ENCODE assay signal across 18 cellular contexts in the genomic region with DNA sequence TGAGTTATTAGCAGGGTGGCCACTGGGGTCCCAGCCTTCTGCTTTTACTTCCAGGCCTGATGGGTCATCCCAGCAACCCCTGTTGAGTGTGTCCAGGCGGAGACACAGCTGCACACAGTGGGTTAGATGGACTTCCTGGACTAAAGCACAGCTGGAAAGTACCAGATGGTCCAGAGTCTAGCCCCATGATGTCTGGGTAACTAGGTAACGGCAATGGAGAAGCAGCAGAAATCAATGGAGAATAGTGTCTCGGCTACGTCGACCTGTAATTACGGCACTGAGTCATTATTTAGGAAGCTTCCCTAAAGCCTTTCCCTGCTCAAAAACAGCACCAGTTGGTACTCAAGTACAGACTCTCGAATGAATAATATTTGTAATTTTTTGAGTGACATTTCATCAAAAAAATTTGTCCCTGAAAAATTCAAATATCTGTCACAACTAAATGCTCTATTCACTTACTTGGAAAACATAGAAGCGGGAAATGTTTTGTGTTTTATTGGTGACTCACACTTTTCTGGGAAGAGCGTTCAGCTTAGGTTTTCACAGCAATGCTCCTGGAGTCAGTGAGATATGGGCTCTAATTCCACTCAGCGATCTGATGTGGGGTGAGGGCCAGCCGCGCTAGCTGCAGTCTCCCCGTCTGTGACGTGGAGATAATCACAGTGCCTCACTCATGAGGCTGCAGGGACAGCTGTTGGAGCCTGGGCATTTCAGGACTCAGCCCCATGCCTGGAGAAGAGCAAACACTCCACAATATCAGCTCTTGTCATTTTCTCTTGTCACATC. TPM values are rescaled to one million over a fixed set of nuclear protein-coding genes. Genes with fewer than 3 reads are reported as not detected.
DNase-seq lines count a peak whose midpoint lies in the region; ATAC-seq, FAIRE-seq and TF ChIP-seq lines count a peak whose summit lies in the region.
"Had no signal": no experiment of that assay in that cellular context is flagged by ENCODE, and none has a peak within 500 bp of the region (broad histone marks: within the 10 kb centered on the region; RNA-seq: fewer than 3 reads in every experiment).

No MANE protein-coding gene starts in this region.

- H4K8ac ChIP-seq in IMR-90 (ENCODE audit: low read depth in 2 of 2, low read length in 2 of 2) (no peak overlapping the region), trophoblast cell (ENCODE audit: low read depth, low read length) (no peak overlapping the region)

- no peak overlapping the region for H2BK12ac ChIP-seq in trophoblast cell (ENCODE audit: low read length)

- H2AK9ac ChIP-seq in IMR-90 (replicated peaks; ENCODE audit: low read depth, low read length, poor library complexity): peak overlapping the region; percentile 25

- H4K20me1 ChIP-seq in IMR-90 (ENCODE audit: insufficient read depth, low read length) (no peaks in the 10 kb centered on the region), K562 (replicated peaks; ENCODE audit: control insufficient read depth, insufficient read depth, low read length) (no peaks in the 10 kb centered on the region)
- H4K20me1 ChIP-seq: BLaER1 had no signal

- H3K18ac ChIP-seq in IMR-90 (ENCODE audit: low read depth, low read length) (no peak overlapping the region), trophoblast cell (ENCODE audit: low read length) (no peak overlapping the region)

- no peak overlapping the region for H3K9ac ChIP-seq in IMR-90 (ENCODE audit: low read depth, low read length)
- H3K9ac ChIP-seq in K562 (ENCODE audit: insufficient read depth in 1 of 2, low read depth in 2 of 2, low read length in 2 of 2): no peak overlapping the region
- H3K9ac ChIP-seq in trophoblast cell (ENCODE audit: low read length): no peak overlapping the region
- H3K9ac ChIP-seq: BLaER1 had no signal

- DNase-seq in IMR-90 (peak; percentile 59), NCI-H345 (lab: John Stamatoyannopoulos, UW) (peak; percentile 65), K562 (ENCODE audit: extremely low read depth in 1 of 4, low spot score in 3 of 4) (peak; percentile 30 to 78 (median 56)), trophoblast cell (peak; percentile 59 to 66), NCI-H2196 treated with DMSO at 0.1 percent for 48 hours (lab: John Stamatoyannopoulos, UW; ENCODE audit: unreplicated experiment) (no peak)
- DNase-seq: activated CD8-positive, alpha-beta T cell treated with anti-CD3 and anti-CD28 coated beads for 36 hours; amygdala; DMS53; H7; naive thymus-derived CD4-positive, alpha-beta T cell; NCI-H1436 treated with DMSO at 0.1 percent for 48 hours; psoas muscle; SIG-M5 had no signal

- no peak overlapping the region for H3K4me2 ChIP-seq in IMR-90 (ENCODE audit: low read depth, low read length)
- peak overlapping the region; percentile 26 for H3K4me2 ChIP-seq in K562 (ENCODE audit: insufficient read depth, low read length)
- no peak overlapping the region for H3K4me2 ChIP-seq in trophoblast cell (ENCODE audit: low read length)
- H3K4me2 ChIP-seq: BLaER1 had no signal

- H4K12ac ChIP-seq in trophoblast cell (ENCODE audit: low read depth, low read length): no peak overlapping the region

- H3K4me3 ChIP-seq in IMR-90 (ENCODE audit: insufficient read depth, low read depth, low read length) (no peak overlapping the region), K562 (no peak overlapping the region), trophoblast cell (ENCODE audit: low read depth, low read length) (no peak overlapping the region)
- H3K4me3 ChIP-seq: BLaER1, coronary artery, psoas muscle, vagina had no signal

- peaks cover 16% of the 10 kb centered on the region for H3K27me3 ChIP-seq in IMR-90 (ENCODE audit: control insufficient read depth, insufficient read depth, low read length)
- H3K27me3 ChIP-seq in K562 (ENCODE audit: control insufficient read depth in 2 of 2, insufficient read depth in 2 of 2, low read length in 2 of 2): no peaks in the 10 kb centered on the region; a peak in 2 of 5 replicates
- no peaks in the 10 kb centered on the region for H3K27me3 ChIP-seq in trophoblast cell (ENCODE audit: insufficient read depth, low read length)
- H3K27me3 ChIP-seq: BLaER1, vagina had no signal

- TF ChIP-seq RAD21 in IMR-90 (IDR thresholded peaks at IDR 0.05; ENCODE audit: low read length) (no peak), K562 (CRISPR knock-in tag; conservative IDR thresholded peaks at IDR 0.05 in 1 of 2, IDR thresholded peaks at IDR 0.05 in 1 of 2) (no peak)

- H4K91ac ChIP-seq in IMR-90 (ENCODE audit: insufficient read depth, low read depth, low read length) (no peak overlapping the region), trophoblast cell (ENCODE audit: low read depth, low read length) (no peak overlapping the region)

- H3K4ac ChIP-seq in IMR-90 (ENCODE audit: low read depth, low read length) (no peak overlapping the region), trophoblast cell (ENCODE audit: low read depth, low read length) (no peak overlapping the region)

- dilution Hi-C loops in IMR-90 (cut with HindIII; ENCODE audit: low sequenced_read_pairs, unreplicated experiment): loop anchor here (25.0 kb wide), 1 partner anchor 176 kb away; no protein-coding TSS in a partner anchor

- 47% methylated on average over 6 of the region's 14 CpGs; no CpG with 5 or more reads in 1 of the 2 experiments for WGBS in IMR-90 (ENCODE audit: extremely low coverage in 2 of 2, insufficient read length in 1 of 2), 2 experiments
- 6% methylated on average over 14 of the region's 14 CpGs for WGBS in K562 (ENCODE audit: insufficient coverage, low coverage, missing lambda C conversion rate)
- WGBS in trophoblast cell (ENCODE audit: extremely low coverage, insufficient coverage, insufficient read length): no CpG with 5 or more reads among the region's 14 CpGs

- no peak overlapping the region; the same call in 2 of the 3 replicates for H2BK15ac ChIP-seq in IMR-90 (ENCODE audit: low read depth, low read length)

- H3K79me2 ChIP-seq in K562 (ENCODE audit: control insufficient read depth, insufficient read depth, low read length): no peaks in the 10 kb centered on the region
- H3K79me2 ChIP-seq in trophoblast cell (ENCODE audit: control insufficient read depth, insufficient read depth, low read length, poor library complexity): no peaks in the 10 kb centered on the region

- H3K36me3 ChIP-seq in IMR-90 (ENCODE audit: control insufficient read depth, insufficient read depth, low read length): no peaks in the 10 kb centered on the region
- H3K36me3 ChIP-seq in K562 (ENCODE audit: control insufficient read depth, insufficient read depth, low read length): no peaks in the 10 kb centered on the region
- no peaks in the 10 kb centered on the region for H3K36me3 ChIP-seq in trophoblast cell (ENCODE audit: control insufficient read depth in 1 of 2, insufficient read depth in 2 of 2, low read length in 2 of 2)
- H3K36me3 ChIP-seq: BLaER1, vagina had no signal

- 0 out of 2 replicates have a peak overlapping the region, but pooled peaks have one; percentile 24 for H2BK20ac ChIP-seq in IMR-90 (ENCODE audit: low read depth, low read length)

- H2BK120ac ChIP-seq in IMR-90 (ENCODE audit: low read depth, low read length): no peak overlapping the region
- H2BK120ac ChIP-seq in trophoblast cell (ENCODE audit: insufficient read depth, low read length, poor library complexity): no peak overlapping the region

- H3K9me3 ChIP-seq in IMR-90 (ENCODE audit: control insufficient read depth, insufficient read depth, low read length): no peaks in the 10 kb centered on the region
- H3K9me3 ChIP-seq in K562 (replicated peaks; ENCODE audit: control insufficient read depth, insufficient read depth, low read depth, low read length): no peaks in the 10 kb centered on the region
- peaks cover 9% of the 10 kb centered on the region for H3K9me3 ChIP-seq in trophoblast cell (ENCODE audit: insufficient read depth, low read depth, low read length)
- H3K9me3 ChIP-seq: BLaER1, psoas muscle, vagina had no signal

- H4K5ac ChIP-seq in IMR-90 (ENCODE audit: low read depth, low read length): no peak overlapping the region

- intact Hi-C loops in IMR-90 (cut with micrococcal nuclease): no loop called here
- intact Hi-C loops in K562 (cut with micrococcal nuclease): no loop called here

- peak; percentile 70; the same call in 1 of the 2 replicates for TF ChIP-seq EP300 in K562 (IDR thresholded peaks at IDR 0.05; ENCODE audit: low read length)

- peaks cover 11% of the 10 kb centered on the region for H3K9me1 ChIP-seq in IMR-90 (ENCODE audit: insufficient read depth, low read length)
- no peaks in the 10 kb centered on the region for H3K9me1 ChIP-seq in K562 (ENCODE audit: control insufficient read depth, insufficient read depth, low read length)

- CTCF ChIA-PET in IMR-90 (lab: Yijun Ruan, JAX): interaction anchor here (0.7 kb wide), 1 partner anchor 23 kb away, joined by 4 read pairs; no protein-coding TSS in a partner anchor
- CTCF ChIA-PET in K562 (lab: Yijun Ruan, JAX; ENCODE audit: low intra/inter-chr PET ratio): no interaction called here

- TF ChIP-seq CTCF in IMR-90 (conservative IDR thresholded peaks at IDR 0.05; ENCODE audit: low read depth, low read length) (no peak), K562 (IDR thresholded peaks at IDR 0.05 in 2 of 3, conservative IDR thresholded peaks at IDR 0.05 in 1 of 3; ENCODE audit: insufficient read depth in 2 of 3, low read depth in 1 of 3, low read length in 3 of 3) (no peak)

- no peak overlapping the region for H3K56ac ChIP-seq in IMR-90 (ENCODE audit: extremely low read depth, insufficient read depth, low read length)

- in situ Hi-C loops in IMR-90 (cut with MboI; ENCODE audit: low sequenced_read_pairs): no loop called here
- in situ Hi-C loops in K562 (cut with MboI): no loop called here

- BruUV-seq in IMR-90 (replicated peaks; lab: Mats Ljungman, UMichigan) (no TSS peak), K562 (replicated peaks; lab: Mats Ljungman, UMichigan) (no TSS peak)

- POLR2A ChIA-PET in IMR-90 (lab: Charles Lee; ENCODE audit: unreplicated experiment) (no interaction called here), K562 (lab: Yijun Ruan, JAX) (interaction anchor here (0.6 to 0.9 kb wide), 4 partner anchors 11 to 421 kb away, joined by 3 to 5 read pairs (median 4); no protein-coding TSS in a partner anchor)

- peaks cover 3% of the 10 kb centered on the region; the same call in 1 of the 2 replicates for H3K4me1 ChIP-seq in IMR-90 (ENCODE audit: control insufficient read depth, insufficient read depth, low read length)
- peaks cover 5 to 6% of the 10 kb centered on the region in 2 experiments; a peak in 4 of 5 replicates for H3K4me1 ChIP-seq in K562 (replicated peaks in 1 of 2; ENCODE audit: control insufficient read depth in 2 of 2, insufficient read depth in 2 of 2, low read length in 2 of 2)
- no peaks in the 10 kb centered on the region for H3K4me1 ChIP-seq in trophoblast cell (ENCODE audit: control insufficient read depth in 1 of 2, insufficient read depth in 2 of 2, low read length in 2 of 2)
- H3K4me1 ChIP-seq: BLaER1, psoas muscle, vagina had no signal

- no peak overlapping the region for H3K14ac ChIP-seq in IMR-90 (replicated peaks; ENCODE audit: low read depth, low read length)
- H3K14ac ChIP-seq in trophoblast cell (ENCODE audit: low read length): no peak overlapping the region

- peak overlapping the region; percentile 56 for H2AFZ ChIP-seq in IMR-90 (replicated peaks; ENCODE audit: low read length, poor library complexity)
- no peak overlapping the region for H2AFZ ChIP-seq in K562 (ENCODE audit: low read depth, low read length)
- H2AFZ ChIP-seq in trophoblast cell (ENCODE audit: insufficient read depth, low read length, poor library complexity): no peak overlapping the region

- H3K79me1 ChIP-seq in IMR-90 (ENCODE audit: low read depth in 1 of 2, low read length in 2 of 2) (no peaks in the 10 kb centered on the region), trophoblast cell (ENCODE audit: low read length) (no peaks in the 10 kb centered on the region)

- 0 out of 2 replicates have a peak overlapping the region, but pooled peaks have one; percentile 47 for H2AK5ac ChIP-seq in IMR-90 (ENCODE audit: low read depth, low read length)
- no peak overlapping the region for H2AK5ac ChIP-seq in trophoblast cell (ENCODE audit: low read length)

- no peak overlapping the region for H3K23ac ChIP-seq in IMR-90 (ENCODE audit: low read depth, low read length)
- no peak overlapping the region for H3K23ac ChIP-seq in trophoblast cell (ENCODE audit: low read length)

- TF ChIP-seq POLR2A in IMR-90 (IDR thresholded peaks at IDR 0.05; ENCODE audit: low read depth, low read length): no peak
- no peak for TF ChIP-seq POLR2A in K562 (conservative IDR thresholded peaks at IDR 0.05)

- H3K27ac ChIP-seq in IMR-90 (ENCODE audit: insufficient read depth, low read length): no peak overlapping the region
- no peak overlapping the region; the same call in 2 of the 3 replicates for H3K27ac ChIP-seq in K562 (ENCODE audit: extremely low read depth, low read depth, low read length)
- no peak overlapping the region for H3K27ac ChIP-seq in trophoblast cell (ENCODE audit: low read depth, low read length)
- H3K27ac ChIP-seq: BLaER1, coronary artery, psoas muscle, vagina had no signal

- FAIRE-seq in K562 (lab: Jason Lieb, UNC): peak; percentile 93

- peak; percentile 66 for ATAC-seq in IMR-90 (ENCODE audit: low read depth)
- ATAC-seq in K562: peak; percentile 83
- ATAC-seq in HG03045 (IDR thresholded peaks at IDR 0.05; ENCODE audit: unreplicated experiment): no peak
- ATAC-seq in GM21576 (IDR thresholded peaks at IDR 0.05; ENCODE audit: unreplicated experiment): no peak
- ATAC-seq: activated CD8-positive, alpha-beta T cell treated with anti-CD3 and anti-CD28 coated beads for 36 hours; psoas muscle had no signal

- H2BK5ac ChIP-seq in IMR-90 (ENCODE audit: low read depth, low read length, poor library complexity, severe bottlenecking) (no peak overlapping the region), trophoblast cell (ENCODE audit: low read depth, low read length, poor library complexity) (no peak overlapping the region)

RNA-seq across cellular contexts. Expression of a gene that starts 16.2 kb away (rescaled TPM):
- total RNA-seq in IMR-90 (2012; rRNA removed): 7.7 and 12.5 TPM in 2 replicates
- polyA plus RNA-seq in IMR-90 (2012; rRNA removed): 8.2 and 8.7 TPM in 2 replicates
- polyA plus RNA-seq in IMR-90 (2012; cell fraction: cytosol; rRNA removed): 4.8 and 7.4 TPM in 2 replicates
- polyA plus RNA-seq in IMR-90 (2012; cell fraction: nucleus; rRNA removed; ENCODE audit: low replicate concordance): 6.5 and 6.7 TPM in 2 replicates
- total RNA-seq in K562 (2011; cell fraction: chromatin; rRNA removed; ENCODE audit: low replicate concordance): 0.07 TPM in 1 of 2 replicates, not detected in the other
- total RNA-seq in K562 (2011; cell fraction: nucleolus; rRNA removed): 0.13 and 0.17 TPM in 2 replicates
- 0.22 TPM in 1 of 2 replicates, not detected in the other for total RNA-seq in K562 (2011; cell fraction: nucleoplasm; rRNA removed)
- total RNA-seq in K562 (2014; rRNA removed): 0.04 TPM in 1 of 2 replicates, not detected in the other
- total RNA-seq in K562 (2014; rRNA removed; fragmentation: Illumina TruSeq; extraction: Trizol): not detected in 2 replicates
- total RNA-seq in K562 (2015; rRNA removed; fragmentation: Illumina TruSeq; extraction: Trizol): not detected in 2 replicates
- total RNA-seq in K562 (2021): 0.11 and 0.31 TPM in 2 replicates
- polyA plus RNA-seq in K562 (2011; rRNA removed): 0.04 TPM in 1 of 2 replicates, not detected in the other
- polyA plus RNA-seq in K562 (2011; cell fraction: cytosol; rRNA removed): 0.01 and 0.07 TPM in 2 replicates
- 0.04 TPM in 1 of 2 replicates, not detected in the other for polyA plus RNA-seq in K562 (2011; cell fraction: nucleus; rRNA removed)
- polyA plus RNA-seq in K562 (2012): 0.03 TPM in 2 replicates
- 0.03 and 0.04 TPM in 2 replicates for polyA plus RNA-seq in K562 (2014; fragmentation: Illumina TruSeq; extraction: Trizol)
- not detected for polyA plus RNA-seq in K562 (2014; fragmentation: Nextera tagmentation; extraction: Ambion mirVana)
- 0.03 TPM in 1 of 2 replicates, not detected in the other for polyA plus RNA-seq in K562 (2014; rRNA removed)
- polyA minus RNA-seq in K562 (2011; rRNA and poly(A)+ RNA removed): 0.07 TPM in 1 of 2 replicates, not detected in the other
- not detected in 2 replicates for polyA minus RNA-seq in K562 (2011; cell fraction: cytosol; rRNA and poly(A)+ RNA removed)
- not detected in 2 replicates for polyA minus RNA-seq in K562 (2011; cell fraction: nucleus; rRNA and poly(A)+ RNA removed)
- 28.8 TPM in 2 replicates for polyA plus RNA-seq in trophoblast cell (2013)

Comparison
In these comparisons a context has a peak if more than half of its experiments do, and no peak if none do; other contexts are left out.
1. ATAC-seq: peak in IMR-90 (single experiment) and K562 (single experiment); none in HG03045 (single experiment) and GM21576 (single experiment).